In the genomic region with DNA sequence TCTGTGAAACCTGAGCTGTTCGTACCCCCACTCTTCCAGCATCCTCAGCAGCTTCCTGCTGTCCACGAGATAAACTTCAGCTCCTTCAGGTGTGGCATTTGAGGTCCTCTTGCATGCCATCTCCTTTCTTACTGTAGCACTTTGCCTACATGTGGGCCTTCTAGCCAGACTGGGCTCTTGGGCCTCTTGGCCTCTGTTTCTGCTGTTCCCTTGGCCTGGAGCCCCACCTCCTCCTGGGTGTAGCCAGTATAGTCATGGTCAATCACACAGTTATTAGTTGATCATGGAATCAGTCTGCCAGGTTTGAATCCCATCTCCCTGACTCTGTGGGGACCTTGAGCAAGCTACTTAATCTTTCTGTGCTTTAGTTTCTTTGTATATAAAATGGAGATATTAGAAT, we compare ENCODE assay signal across 23 cellular contexts. TPM values are rescaled to one million over a fixed set of nuclear protein-coding genes. Genes with fewer than 3 reads are reported as not detected.
"Had no signal": no experiment of that assay in that cellular context is flagged by ENCODE, and none has a peak within 500 bp of the region (broad histone marks: within the 10 kb centered on the region; RNA-seq: fewer than 3 reads in every experiment).

No MANE protein-coding gene starts in this region.

- DNase-seq: activated CD4-positive, alpha-beta memory T cell treated with anti-CD3 and anti-CD28 coated beads for 36 hours; activated CD4-positive, alpha-beta T cell treated with anti-CD3 and anti-CD28 coated beads for 4 hours; activated naive CD4-positive, alpha-beta T cell treated with anti-CD3 and anti-CD28 coated beads for 36 hours; activated T-cell treated with anti-CD3 and anti-CD28 coated beads for 4 hours; endodermal cell; hypothalamus; kidney; left lung; nephron progenitor cell; occipital lobe; retina; stimulated activated CD4-positive, alpha-beta T cell treated with anti-CD3 and anti-CD28 coated beads, Interleukin-12 subunit alpha, Interleukin-12 subunit beta, amount 100 ng/mL, for 4 hours; stimulated activated CD4-positive, alpha-beta T cell treated with anti-CD3 and anti-CD28 coated beads, Interleukin-1b, Interleukin-23, amount 100 ng/mL, for 48 hours; stimulated activated CD8-positive, alpha-beta memory T cell treated with anti-CD3 and anti-CD28 coated beads, Interleukin-4, amount 100 ng/mL, for 48 hours; stimulated activated naive CD8-positive, alpha-beta T cell treated with anti-CD3 and anti-CD28 coated beads, Interleukin-15, Interleukin-2, amounts not matched to agents 100 U/mL and 50 U/mL, for 24 hours; trophoblast cell had no signal

- H3K9me3 Mint-ChIP-seq: activated CD4-positive, alpha-beta memory T cell treated with anti-CD3 and anti-CD28 coated beads for 36 hours; activated naive CD4-positive, alpha-beta T cell treated with anti-CD3 and anti-CD28 coated beads for 36 hours; activated T-helper 2 cell treated with anti-CD3 and anti-CD28 coated beads, Interferon-gamma antibody, Interleukin-2, Interleukin-4, amounts not matched to agents 10 μg/mL and 5 μg/mL and 100 μg/mL, durations not matched to agents 14 hours and 24 hours and 36 hours; dendritic cell treated with granulocyte-macrophage colony-stimulating factor and Interleukin-4, amounts not matched to agents 40 ng/mL and 50 ng/mL, for 4 days; endodermal cell; nephron progenitor cell; T-helper 2 cell treated with Interferon-gamma antibody and Interleukin-4, amounts not matched to agents 5 μg/mL and 100 μg/mL, for 36 hours; WTC11 had no signal

- H3K9me3 ChIP-seq: left lung, suprapubic skin had no signal

- H3K27ac Mint-ChIP-seq: activated CD4-positive, alpha-beta memory T cell treated with anti-CD3 and anti-CD28 coated beads for 36 hours; activated naive CD4-positive, alpha-beta T cell treated with anti-CD3 and anti-CD28 coated beads for 36 hours; activated T-helper 2 cell treated with anti-CD3 and anti-CD28 coated beads, Interferon-gamma antibody, Interleukin-2, Interleukin-4, amounts not matched to agents 10 μg/mL and 5 μg/mL and 100 μg/mL, durations not matched to agents 14 hours and 24 hours and 36 hours; dendritic cell treated with granulocyte-macrophage colony-stimulating factor and Interleukin-4, amounts not matched to agents 40 ng/mL and 50 ng/mL, for 4 days; endodermal cell; nephron progenitor cell; T-helper 2 cell treated with Interferon-gamma antibody and Interleukin-4, amounts not matched to agents 5 μg/mL and 100 μg/mL, for 36 hours; WTC11 had no signal

- H3K4me1 ChIP-seq: left lung had no signal

- ATAC-seq: left lung; stimulated activated naive CD8-positive, alpha-beta T cell treated with anti-CD3 and anti-CD28 coated beads, Interleukin-15, Interleukin-2, amounts not matched to agents 100 U/mL and 50 U/mL, for 24 hours; WTC11 had no signal

- H3K27me3 ChIP-seq: left lung, suprapubic skin had no signal

- H3K27me3 Mint-ChIP-seq: activated CD4-positive, alpha-beta memory T cell treated with anti-CD3 and anti-CD28 coated beads for 36 hours; dendritic cell treated with granulocyte-macrophage colony-stimulating factor and Interleukin-4, amounts not matched to agents 40 ng/mL and 50 ng/mL, for 4 days had no signal

- H3K4me3 ChIP-seq: left lung, suprapubic skin had no signal

- H3K27ac ChIP-seq: epithelial cell of prostate, left lung, suprapubic skin had no signal

- H3K4me3 Mint-ChIP-seq: activated CD4-positive, alpha-beta memory T cell treated with anti-CD3 and anti-CD28 coated beads for 36 hours; activated naive CD4-positive, alpha-beta T cell treated with anti-CD3 and anti-CD28 coated beads for 36 hours; dendritic cell treated with granulocyte-macrophage colony-stimulating factor and Interleukin-4, amounts not matched to agents 40 ng/mL and 50 ng/mL, for 4 days; endodermal cell; nephron progenitor cell; T-helper 2 cell treated with Interferon-gamma antibody and Interleukin-4, amounts not matched to agents 5 μg/mL and 100 μg/mL, for 36 hours; WTC11 had no signal

RNA-seq across cellular contexts. Expression of a gene that starts 26.6 kb away (rescaled TPM):
- total RNA-seq: bronchial epithelial cell had no signal
